In the genomic region with DNA sequence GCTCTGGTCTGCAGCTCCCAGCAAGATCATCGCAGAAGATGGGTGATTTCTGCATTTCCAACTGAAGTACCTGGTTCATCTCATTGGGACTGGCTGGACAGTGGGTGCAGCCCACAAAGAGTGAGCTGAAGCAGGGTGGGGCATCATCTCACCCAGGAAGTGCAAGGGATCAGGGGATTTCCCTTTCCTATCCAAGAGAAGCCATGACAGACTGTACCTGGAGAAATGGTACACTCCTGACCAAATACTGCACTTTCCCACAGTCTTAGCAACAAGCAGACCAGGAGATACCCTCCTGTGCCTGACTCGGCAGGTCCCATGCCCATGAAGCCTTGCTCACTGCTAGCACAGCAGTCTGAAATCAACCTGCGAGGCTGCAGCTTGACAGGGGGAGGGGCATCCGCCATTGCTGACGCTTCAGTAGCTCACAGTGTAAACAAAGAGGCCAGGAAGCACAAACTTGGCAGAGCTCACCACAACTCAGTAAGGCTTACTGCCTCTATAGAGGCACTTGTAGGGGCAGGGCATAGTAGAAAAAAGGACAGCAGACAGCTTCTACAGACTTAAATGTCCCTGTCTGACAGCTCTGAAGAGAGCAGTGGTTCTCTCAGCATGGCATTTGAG, we compare ENCODE assay signal across 8 cellular contexts.
A peak's percentile ranks its signal among the peaks of the same experiment; 100 is the strongest.
DNase-seq lines count a peak whose midpoint lies in the region; ATAC-seq and TF ChIP-seq lines count a peak whose summit lies in the region.
"Not testable (repeated sequence)": the region's sequence is repeated elsewhere in the genome, so short reads cannot be mapped to it uniquely, and the experiment has no call there.

No MANE protein-coding gene starts in this region.

- WGBS in IMR-90 (ENCODE audit: extremely low coverage in 2 of 2, insufficient read length in 1 of 2), 2 experiments, result 100% methylated on average over 1 of the region's 5 CpGs; no CpG with 5 or more reads in 1 of the 2 experiments

- intact Hi-C loops in IMR-90 (cut with micrococcal nuclease), result loop anchor here (2.0 kb wide), 1 partner anchor 71 kb away; no protein-coding TSS in a partner anchor
- intact Hi-C loops in mucosa of descending colon (cut with DNase I, micrococcal nuclease), result not testable (repeated sequence)

- BruUV-seq in IMR-90 (replicated peaks; lab: Mats Ljungman, UMichigan), result not testable (repeated sequence)

- not testable (repeated sequence) for H3K27ac Mint-ChIP-seq in WTC11

- H4K20me1 ChIP-seq in IMR-90 (ENCODE audit: insufficient read depth, low read length), result not testable (repeated sequence)

- not testable (repeated sequence) for H3K56ac ChIP-seq in IMR-90 (ENCODE audit: extremely low read depth, insufficient read depth, low read length)

- H3K18ac ChIP-seq in IMR-90 (ENCODE audit: low read depth, low read length), result peak overlapping the region; percentile 74

- peak overlapping the region; percentile 90 for H2AK5ac ChIP-seq in IMR-90 (ENCODE audit: low read depth, low read length)

- dilution Hi-C loops in IMR-90 (cut with HindIII; ENCODE audit: low sequenced_read_pairs, unreplicated experiment), result not testable (repeated sequence)

- H2BK5ac ChIP-seq in IMR-90 (ENCODE audit: low read depth, low read length, poor library complexity, severe bottlenecking), result peak overlapping the region; percentile 66

- not testable (repeated sequence) for TF ChIP-seq POLR2A in IMR-90 (IDR thresholded peaks at IDR 0.05; ENCODE audit: low read depth, low read length)

- peak overlapping the region; percentile 87; the same call in 1 of the 2 replicates for H2BK20ac ChIP-seq in IMR-90 (ENCODE audit: low read depth, low read length)

- peak overlapping the region; percentile 22 to 89; a peak in 3 of 4 replicates for H4K8ac ChIP-seq in IMR-90 (ENCODE audit: low read depth in 2 of 2, low read length in 2 of 2)

- not testable (repeated sequence) for H3K36me3 ChIP-seq in IMR-90 (ENCODE audit: control insufficient read depth, insufficient read depth, low read length); mucosa of descending colon (ENCODE audit: low read depth); subcutaneous abdominal adipose tissue (ENCODE audit: control insufficient read depth in 5 of 5, insufficient read depth in 5 of 5, low read length in 5 of 5)

- H3K4ac ChIP-seq in IMR-90 (ENCODE audit: low read depth, low read length), result peak overlapping the region; percentile 80

- peak overlapping the region; percentile 24 for H4K5ac ChIP-seq in IMR-90 (ENCODE audit: low read depth, low read length)

- not testable (repeated sequence) for H3K4me1 Mint-ChIP-seq in WTC11

- ATAC-seq in IMR-90 (ENCODE audit: low read depth), result peak; percentile 66
- ATAC-seq in WTC11, result 0 out of 2 replicates have a peak, but pooled peaks have one; percentile 20
- ATAC-seq in mucosa of descending colon, result peak; percentile 83

- CTCF ChIA-PET in IMR-90 (lab: Yijun Ruan, JAX) (interaction anchor here (1.5 kb wide), 1 partner anchor 26 kb away, joined by 4 read pairs; no protein-coding TSS in a partner anchor), WTC11 (lab: Charles Lee) (interaction anchor here (0.6 kb wide), 1 partner anchor 55 kb away, joined by 3 read pairs; no protein-coding TSS in a partner anchor)

- POLR2A ChIA-PET in IMR-90 (lab: Charles Lee; ENCODE audit: unreplicated experiment); WTC11 (lab: Charles Lee): not testable (repeated sequence)

- H2AFZ ChIP-seq in IMR-90 (replicated peaks; ENCODE audit: low read length, poor library complexity), result peak overlapping the region; percentile 67

- not testable (repeated sequence) for H3K9me3 ChIP-seq in IMR-90 (ENCODE audit: control insufficient read depth, insufficient read depth, low read length); mucosa of descending colon; subcutaneous abdominal adipose tissue (ENCODE audit: control insufficient read depth in 5 of 5, low read length in 5 of 5)

- not testable (repeated sequence) for H3K27me3 ChIP-seq in IMR-90 (ENCODE audit: control insufficient read depth, insufficient read depth, low read length); subcutaneous abdominal adipose tissue (ENCODE audit: control insufficient read depth in 5 of 5, insufficient read depth in 4 of 5, low read length in 5 of 5)

- peaks cover 11% of the 10 kb centered on the region for H3K9me1 ChIP-seq in IMR-90 (ENCODE audit: insufficient read depth, low read length)

- peak overlapping the region; percentile 52; the same call in 1 of the 2 replicates for H3K23ac ChIP-seq in IMR-90 (ENCODE audit: low read depth, low read length)

- not testable (repeated sequence) for H3K79me1 ChIP-seq in IMR-90 (ENCODE audit: low read depth in 1 of 2, low read length in 2 of 2)

- not testable (repeated sequence) for H3K4me3 ChIP-seq in IMR-90 (ENCODE audit: insufficient read depth, low read depth, low read length); fibroblast of villous mesenchyme (ENCODE audit: low read depth, low read length); mucosa of descending colon
- H3K4me3 ChIP-seq in subcutaneous abdominal adipose tissue (ENCODE audit: low read depth in 1 of 5, low read length in 5 of 5), result peak overlapping the region in 3 of 5 donors; percentile 38 to 53 (median 45)

- peak overlapping the region; percentile 55; the same call in 1 of the 2 replicates for H3K14ac ChIP-seq in IMR-90 (replicated peaks; ENCODE audit: low read depth, low read length)

- H3K9ac ChIP-seq in IMR-90 (ENCODE audit: low read depth, low read length); subcutaneous abdominal adipose tissue (ENCODE audit: low read length in 5 of 5): not testable (repeated sequence)

- not testable (repeated sequence) for H3K36me3 Mint-ChIP-seq in WTC11

- in situ Hi-C loops in IMR-90 (cut with MboI; ENCODE audit: low sequenced_read_pairs), result not testable (repeated sequence)

- not testable (repeated sequence) for H2AK9ac ChIP-seq in IMR-90 (replicated peaks; ENCODE audit: low read depth, low read length, poor library complexity)

- H3K9me3 Mint-ChIP-seq in WTC11, result peaks cover 24% of the 10 kb centered on the region

- H3K4me1 ChIP-seq in IMR-90 (ENCODE audit: control insufficient read depth, insufficient read depth, low read length), result peaks cover 19% of the 10 kb centered on the region
- not testable (repeated sequence) for H3K4me1 ChIP-seq in mucosa of descending colon (ENCODE audit: low read depth)
- peaks cover 0 to 12% (median 0%) of the 10 kb centered on the region in 5 donors for H3K4me1 ChIP-seq in subcutaneous abdominal adipose tissue (ENCODE audit: control insufficient read depth in 5 of 5, insufficient read depth in 5 of 5, low read length in 5 of 5)

- peak overlapping the region; percentile 96; the same call in 2 of the 3 replicates for H2BK15ac ChIP-seq in IMR-90 (ENCODE audit: low read depth, low read length)

- H4K91ac ChIP-seq in IMR-90 (ENCODE audit: insufficient read depth, low read depth, low read length), result peak overlapping the region; percentile 73; the same call in 1 of the 2 replicates

- not testable (repeated sequence) for TF ChIP-seq RAD21 in IMR-90 (IDR thresholded peaks at IDR 0.05; ENCODE audit: low read length)

- not testable (repeated sequence) for TF ChIP-seq CTCF in IMR-90 (conservative IDR thresholded peaks at IDR 0.05; ENCODE audit: low read depth, low read length); WTC11 (IDR thresholded peaks at IDR 0.05); fibroblast of villous mesenchyme (IDR thresholded peaks at IDR 0.05; ENCODE audit: insufficient read depth, low read depth, low read length); mucosa of descending colon (IDR thresholded peaks at IDR 0.05)

- not testable (repeated sequence) for H3K27me3 Mint-ChIP-seq in WTC11 (ENCODE audit: low read depth)

- peak overlapping the region; percentile 37 for H3K4me2 ChIP-seq in IMR-90 (ENCODE audit: low read depth, low read length)

- H3K4me3 Mint-ChIP-seq in WTC11, result not testable (repeated sequence)

- peak overlapping the region; percentile 70 for H3K27ac ChIP-seq in IMR-90 (ENCODE audit: insufficient read depth, low read length)
- not testable (repeated sequence) for H3K27ac ChIP-seq in subcutaneous abdominal adipose tissue (ENCODE audit: low read depth, low read length)

- peak; percentile 87 for DNase-seq in COR-L47 (lab: John Stamatoyannopoulos, UW)
- DNase-seq in IMR-90, result peak; percentile 91
- DNase-seq in NCI-H460 (ENCODE audit: extremely low read depth, low read depth), result peak; percentile 27
- DNase-seq in WTC11 (ENCODE audit: low spot score), result peak; percentile 19
- peak; percentile 9 for DNase-seq in central memory CD4-positive, alpha-beta T cell
- DNase-seq in fibroblast of villous mesenchyme (ENCODE audit: low read depth), result peak; percentile 83
- DNase-seq in mucosa of descending colon, result peak; percentile 53 to 74 (median 64)

- peak overlapping the region; percentile 50 for H2BK120ac ChIP-seq in IMR-90 (ENCODE audit: low read depth, low read length)

Comparison
In these comparisons a context has a peak if more than half of its experiments do, and no peak if none do; other contexts are left out.
1. DNase-seq: peak in every context shown above with its lines; median percentile 91 in IMR-90; 87 in COR-L47; 83 in fibroblast of villous mesenchyme; 64 in mucosa of descending colon; 27 in NCI-H460; 19 in WTC11; 9 in central memory CD4-positive, alpha-beta T cell.
2. ATAC-seq: peak in every context shown above with its lines; median percentile 83 in mucosa of descending colon; 66 in IMR-90; 20 in WTC11.